Comparison of ENCODE assay signal across 29 cellular contexts in genomic region chr9:113742878-113743277, GRCh38.
"Had no signal": no experiment of that assay in that cellular context is flagged by ENCODE, and none has a peak within 500 bp of the region (broad histone marks: within the 10 kb centered on the region; RNA-seq: fewer than 3 reads in every experiment).

No MANE protein-coding gene starts in this region.

- H3K4me2 ChIP-seq: smooth muscle cell had no signal

- H3K36me3 ChIP-seq: brain microvascular endothelial cell, esophagus squamous epithelium, left ventricle myocardium inferior, neutrophil, upper lobe of right lung, WERI-Rb-1 had no signal

- H3K27me3 ChIP-seq: brain microvascular endothelial cell, neutrophil had no signal

- H3K9ac ChIP-seq: parathyroid adenoma had no signal

- DNase-seq: activated CD4-positive, alpha-beta memory T cell treated with anti-CD3 and anti-CD28 coated beads, Interleukin-2, amount 10 ng/mL, durations not matched to agents 7 days and 5 days; activated CD4-positive, alpha-beta T cell treated with anti-CD3 and anti-CD28 coated beads, Interleukin-2, amount 10 ng/mL, durations not matched to agents 7 days and 5 days; activated CD8-positive, alpha-beta memory T cell treated with anti-CD3 and anti-CD28 coated beads, Interleukin-2, amount 50 U/mL, for 48 hours; activated gamma-delta T cell treated with Interleukin-2 at 50 U/mL for 16 hours; activated naive CD4-positive, alpha-beta T cell treated with anti-CD3 and anti-CD28 coated beads, Interleukin-2, amount 50 U/mL, for 16 hours; activated T-cell treated with anti-CD3 and anti-CD28 coated beads, Interleukin-2, amount 50 U/mL, for 24 hours; amniotic stem cell; brain microvascular endothelial cell; esophagus squamous epithelium; left ventricle myocardium inferior; psoas muscle; stimulated activated CD4-positive, alpha-beta T cell treated with anti-CD3 and anti-CD28 coated beads, Interleukin-1b, Interleukin-23, amount 100 ng/mL, for 48 hours; stimulated activated CD4-positive, alpha-beta T cell treated with anti-CD3 and anti-CD28 coated beads, Interleukin-4, amount 100 ng/mL, for 4 hours; stimulated activated CD8-positive, alpha-beta memory T cell treated with anti-CD3 and anti-CD28 coated beads, Interleukin-4, amount 100 ng/mL, for 48 hours; stimulated activated naive CD8-positive, alpha-beta T cell treated with anti-CD3 and anti-CD28 coated beads, Interleukin-15, amount 100 ng/mL, for 72 hours; substantia nigra; T-helper 17 cell; T1000; upper lobe of right lung; WERI-Rb-1 had no signal

- H3K79me2 ChIP-seq: parathyroid adenoma had no signal

- H3K4me1 ChIP-seq: esophagus squamous epithelium, parathyroid adenoma, psoas muscle, upper lobe of right lung had no signal

- FAIRE-seq: astrocyte, frontal cortex, islet of Langerhans had no signal

- ATAC-seq: activated CD4-positive, CD25-positive, alpha-beta regulatory T cell treated with anti-CD3 and anti-CD28 coated beads, Interleukin-2, amount 50 U/mL, for 24 hours; psoas muscle; stimulated activated memory B cell treated with anti-CD40 and anti-IgM and Interleukin-4, amounts not matched to agents 10 μg/mL and 1 μg/mL and 100 μg/mL, for 72 hours; stimulated activated naive CD8-positive, alpha-beta T cell treated with anti-CD3 and anti-CD28 coated beads, Interleukin-15, amount 100 ng/mL, for 72 hours; T-helper 17 cell; upper lobe of right lung had no signal

- H2AFZ ChIP-seq: parathyroid adenoma had no signal

- H3K27ac ChIP-seq: brain microvascular endothelial cell, esophagus squamous epithelium, left ventricle myocardium inferior, neutrophil, parathyroid adenoma, psoas muscle, upper lobe of right lung, WERI-Rb-1 had no signal

- H3K9me3 ChIP-seq: esophagus squamous epithelium, neutrophil, psoas muscle, upper lobe of right lung had no signal

- H3K4me3 ChIP-seq: esophagus squamous epithelium, left ventricle myocardium inferior, lung, psoas muscle, smooth muscle cell, upper lobe of right lung had no signal
